ENCODE assay signal across 8 cellular contexts in the genomic region with DNA sequence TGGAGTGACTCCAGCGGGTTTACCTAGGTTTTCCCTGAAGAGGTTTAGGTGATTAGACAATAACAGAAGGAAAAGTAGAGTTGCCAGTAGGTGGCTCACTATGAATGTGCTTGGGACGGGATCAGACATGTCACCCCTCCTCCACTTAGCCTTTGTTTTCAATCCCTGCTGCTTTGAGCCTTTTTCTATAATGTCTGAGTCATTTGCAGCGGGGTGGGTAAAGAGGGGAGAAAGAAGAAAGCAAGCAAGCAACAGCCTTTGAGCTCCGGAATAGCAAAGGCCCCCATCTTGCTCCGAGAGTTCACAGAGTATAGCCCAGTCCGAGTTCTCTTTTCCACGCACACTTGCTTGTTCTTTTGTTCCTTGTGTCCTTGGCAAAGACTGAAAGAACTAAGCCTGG.
A peak's percentile ranks its signal among the peaks of the same experiment; 100 is the strongest.
DNase-seq lines count a peak whose midpoint lies in the region; ATAC-seq, FAIRE-seq and TF ChIP-seq lines count a peak whose summit lies in the region.

No MANE protein-coding gene starts in this region.

- H3K4me3 ChIP-seq in WERI-Rb-1 (ENCODE audit: low read depth, low read length), result peak overlapping the region; percentile 32

- H3K27me3 ChIP-seq in WERI-Rb-1 (ENCODE audit: insufficient read depth, low read depth, severe bottlenecking), result no peaks in the 10 kb centered on the region

- FAIRE-seq in D721Med (lab: Jason Lieb, UNC), result peak; percentile 61

- H3K9me3 ChIP-seq in WERI-Rb-1 (ENCODE audit: severe bottlenecking), result no peaks in the 10 kb centered on the region

- DNase-seq in D721Med (ENCODE audit: insufficient read length, low spot score) (no peak), NCI-H1105 (lab: John Stamatoyannopoulos, UW) (peak; percentile 93), WERI-Rb-1 (peak; percentile 77), Right ventricle myocardium superior (no peak), pons (ENCODE audit: low spot score) (peak; percentile 99), cortex of kidney (lab: John Stamatoyannopoulos, UW) (no peak), ureter (ENCODE audit: low spot score) (no peak)

- intact Hi-C loops in Right ventricle myocardium superior (cut with DNase I), result no loop called here

- peak; percentile 92 for ATAC-seq in Right ventricle myocardium superior (ENCODE audit: poor library complexity)
- ATAC-seq in GM18505 (IDR thresholded peaks at IDR 0.05; ENCODE audit: unreplicated experiment), result no peak

- H3K27ac ChIP-seq in WERI-Rb-1, result peak overlapping the region; percentile 92

- peak; percentile 85 for TF ChIP-seq CTCF in D721Med (IDR thresholded peaks at IDR 0.05; ENCODE audit: insufficient read depth, missing control alignments)
- peak; percentile 80 for TF ChIP-seq CTCF in WERI-Rb-1 (IDR thresholded peaks at IDR 0.05; ENCODE audit: low read depth, low read length)

- TF ChIP-seq POLR2A in GM18505 (IDR thresholded peaks at IDR 0.05; ENCODE audit: borderline replicate concordance, extremely low read depth, insufficient read depth, insufficient read length), result no peak

- H3K36me3 ChIP-seq in WERI-Rb-1, result no peaks in the 10 kb centered on the region

Comparison
In these comparisons a context has a peak if more than half of its experiments do, and no peak if none do; other contexts are left out.
1. DNase-seq: peak in NCI-H1105 (single experiment), WERI-Rb-1 (single experiment) and pons (single experiment); none in D721Med (single experiment), Right ventricle myocardium superior (single experiment), cortex of kidney (single experiment) and ureter (single experiment).